ENCODE assay signal across 8 cellular contexts in genomic region chr20:6828794-6829423, GRCh38.
DNase-seq lines count a peak whose midpoint lies in the region; ATAC-seq and TF ChIP-seq lines count a peak whose summit lies in the region.

No MANE protein-coding gene starts in this region.

- TF ChIP-seq POLR2A in tibial nerve (IDR thresholded peaks at IDR 0.05): no peak

- DNase-seq in NCI-H1417 (lab: John Stamatoyannopoulos, UW) (peak; percentile 64 to 92 (median 86)), T-helper 17 cell (no peak), mucosa of descending colon (peak in 2 of 3 donors; percentile 51 to 93), tibial nerve (ENCODE audit: low spot score in 2 of 2) (peak; percentile 66 to 91)

- peak; percentile 97 for ATAC-seq in GM18861 (IDR thresholded peaks at IDR 0.05; ENCODE audit: unreplicated experiment)
- peak; percentile 86 for ATAC-seq in HG02943 (IDR thresholded peaks at IDR 0.05; ENCODE audit: low read depth, unreplicated experiment)
- peak; percentile 59 for ATAC-seq in T-helper 17 cell
- ATAC-seq in esophagus mucosa: peak; percentile 86
- ATAC-seq in mucosa of descending colon: peak; percentile 89

- H3K27ac Mint-ChIP-seq in T-helper 17 cell: no peak overlapping the region

- TF ChIP-seq EP300 in tibial nerve (IDR thresholded peaks at IDR 0.05): no peak

- no peaks in the 10 kb centered on the region for H3K27me3 ChIP-seq in tibial nerve

- H3K4me1 ChIP-seq in mucosa of descending colon (ENCODE audit: low read depth) (no peaks in the 10 kb centered on the region), tibial nerve (no peaks in the 10 kb centered on the region)

- H3K4me3 ChIP-seq in mucosa of descending colon (no peak overlapping the region), tibial nerve (no peak overlapping the region)

- H3K4me1 Mint-ChIP-seq in T-helper 17 cell: peaks cover 2% of the 10 kb centered on the region

- no peaks in the 10 kb centered on the region for H3K27me3 Mint-ChIP-seq in T-helper 17 cell

- H3K9me3 ChIP-seq in T-helper 17 cell (ENCODE audit: control insufficient read depth, low read length, poor library complexity, severe bottlenecking) (no peaks in the 10 kb centered on the region), mucosa of descending colon (no peaks in the 10 kb centered on the region), tibial nerve (no peaks in the 10 kb centered on the region)

- no peaks in the 10 kb centered on the region for H3K36me3 Mint-ChIP-seq in T-helper 17 cell (ENCODE audit: low read depth)

- no peaks in the 10 kb centered on the region for H3K36me3 ChIP-seq in mucosa of descending colon (ENCODE audit: low read depth)
- no peaks in the 10 kb centered on the region for H3K36me3 ChIP-seq in tibial nerve

- H3K4me3 Mint-ChIP-seq in T-helper 17 cell: no peak overlapping the region

- peak; percentile 76 for TF ChIP-seq CTCF in C4-2B (conservative IDR thresholded peaks at IDR 0.05)
- TF ChIP-seq CTCF in mucosa of descending colon (IDR thresholded peaks at IDR 0.05): peak; percentile 35
- TF ChIP-seq CTCF in tibial nerve (IDR thresholded peaks at IDR 0.05): peak; percentile 50 to 69 (median 57)

- intact Hi-C loops in mucosa of descending colon (cut with DNase I, micrococcal nuclease): no loop called here

- H3K27ac ChIP-seq in C4-2B: no peak overlapping the region
- H3K27ac ChIP-seq in tibial nerve: no peak overlapping the region

- 0 to 3% methylated on average over 1 of the region's 1 CpG for WGBS in tibial nerve, 2 donors

Comparison
In these comparisons a context has a peak if more than half of its experiments do, and no peak if none do; other contexts are left out.
1. DNase-seq: peak in NCI-H1417 (3 of 3), mucosa of descending colon (2 of 3) and tibial nerve (2 of 2); none in T-helper 17 cell (0 of 3).
2. Peak in every context shown above with its lines, with median percentiles within 50 percentile points of each other: CTCF ChIP-seq and ATAC-seq.